ENCODE assay signal across 1 cellular context in genomic region chr2:168118733-168119518, GRCh38.
TF ChIP-seq lines count a peak whose summit lies in the region.

No MANE protein-coding gene starts in this region.

TF ChIP-seq in K562, 482 proteins besides CTCF, POLR2A, EP300 and RAD21 (continued from another document):
- no peak for TF ChIP-seq RREB1 (CRISPR knock-in tag; IDR thresholded peaks at IDR 0.05)
- no peak for TF ChIP-seq MXD1 (CRISPR knock-in tag; IDR thresholded peaks at IDR 0.05; ENCODE audit: borderline replicate concordance, poor library complexity, severe bottlenecking)
- TF ChIP-seq MED1 (CRISPR knock-in tag; IDR thresholded peaks at IDR 0.05; ENCODE audit: borderline replicate concordance): no peak
- no peak for TF ChIP-seq ZFP91 (CRISPR knock-in tag; IDR thresholded peaks at IDR 0.05)
- TF ChIP-seq SMC3 (conservative IDR thresholded peaks at IDR 0.05; ENCODE audit: insufficient read depth, low read depth, low read length): peak; percentile 44
- TF ChIP-seq ARID2 (IDR thresholded peaks at IDR 0.05): 0 out of 2 replicates have a peak, but pooled peaks have one; percentile 27
- TF ChIP-seq DEAF1 (CRISPR knock-in tag; IDR thresholded peaks at IDR 0.05): peak; percentile 89
- TF ChIP-seq ZNF408 (CRISPR knock-in tag; IDR thresholded peaks at IDR 0.05; ENCODE audit: low read depth): no peak
- TF ChIP-seq SIX5 (IDR thresholded peaks at IDR 0.05; ENCODE audit: borderline replicate concordance in 1 of 2, insufficient read depth in 1 of 2, low read depth in 1 of 2, low read length in 2 of 2): no peak
- TF ChIP-seq CCAR2 (IDR thresholded peaks at IDR 0.05; ENCODE audit: low read depth, low read length): no peak
- no peak for TF ChIP-seq GABPB2 (CRISPR knock-in tag; conservative IDR thresholded peaks at IDR 0.05)
- TF ChIP-seq GTF2A2 (tag; IDR thresholded peaks at IDR 0.05): no peak
- TF ChIP-seq SNAPC5 (CRISPR knock-in tag; IDR thresholded peaks at IDR 0.05): no peak
- TF ChIP-seq ZBTB49 (CRISPR knock-in tag; IDR thresholded peaks at IDR 0.05; ENCODE audit: borderline replicate concordance): no peak
- no peak for TF ChIP-seq SMAD2 (IDR thresholded peaks at IDR 0.05; ENCODE audit: low read depth, low read length)
- TF ChIP-seq PCBP2 (IDR thresholded peaks at IDR 0.05; ENCODE audit: low read depth, low read length, poor library complexity, severe bottlenecking): no peak
- no peak for TF ChIP-seq HMG20A (CRISPR knock-in tag; conservative IDR thresholded peaks at IDR 0.05)
- TF ChIP-seq PYGO2 (tag; IDR thresholded peaks at IDR 0.05): 0 out of 2 replicates have a peak, but pooled peaks have one; percentile 41
- TF ChIP-seq KLF1 (tag; IDR thresholded peaks at IDR 0.05): no peak
- 0 out of 2 replicates have a peak, but pooled peaks have one; percentile 15 for TF ChIP-seq JUND (IDR thresholded peaks at IDR 0.05; ENCODE audit: borderline replicate concordance, low read depth, low read length)
- TF ChIP-seq JUND (tag; IDR thresholded peaks at IDR 0.05; ENCODE audit: borderline replicate concordance, low read depth, low read length): no peak
